8 cellular contexts compared by ENCODE assay signal in the genomic region with DNA sequence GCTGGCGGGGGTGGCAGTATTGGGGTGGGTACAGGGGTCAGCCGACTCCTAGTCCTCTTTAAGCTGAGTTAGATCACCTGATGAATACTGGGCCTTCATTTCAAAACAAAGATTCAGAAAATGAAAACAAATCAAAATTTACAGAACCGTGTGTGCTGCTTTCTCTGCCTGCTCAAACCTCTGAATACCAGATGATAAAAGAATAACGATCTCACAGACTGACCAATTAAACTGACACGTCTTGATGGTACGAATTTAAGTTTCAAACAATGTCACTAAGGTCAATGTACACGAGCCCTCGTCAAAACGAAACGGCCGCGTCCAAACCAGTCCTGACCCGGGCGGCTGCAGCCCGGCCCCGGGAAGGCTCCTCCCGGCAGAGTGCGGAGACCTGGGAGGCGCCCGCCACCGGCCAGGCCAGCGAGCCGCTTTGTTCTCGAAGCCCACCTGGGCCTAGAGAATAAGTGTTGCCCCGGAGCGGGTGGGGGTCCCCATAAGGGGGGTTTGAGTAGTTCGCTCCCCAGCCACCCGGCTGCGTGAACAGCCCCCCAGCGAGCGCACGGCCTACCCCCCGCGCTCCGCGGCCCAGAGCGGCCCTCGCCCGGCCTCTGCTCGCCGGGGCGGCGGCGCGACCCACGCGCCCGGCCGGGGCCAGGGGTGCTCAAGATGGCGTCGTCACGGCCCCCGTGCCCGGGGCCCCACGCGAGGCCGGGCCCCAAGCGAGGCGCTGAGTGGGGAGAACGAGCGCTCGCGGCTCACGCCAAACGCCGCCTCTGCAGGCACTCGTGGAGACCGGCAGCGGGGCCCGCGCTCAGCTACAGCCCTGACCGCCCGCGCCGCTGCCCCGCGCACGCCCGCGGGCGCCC. TPM values are rescaled to one million over a fixed set of nuclear protein-coding genes. Genes with fewer than 3 reads are reported as not detected.
DNase-seq lines count a peak whose midpoint lies in the region; ATAC-seq and TF ChIP-seq lines count a peak whose summit lies in the region.

No MANE protein-coding gene starts in this region.

- H3K9me3 Mint-ChIP-seq in Calu3 (ENCODE audit: low read depth, unreplicated experiment) (no peaks in the 10 kb centered on the region), IgD-negative memory B cell (no peaks in the 10 kb centered on the region)

- intact Hi-C loops in Calu3 (cut with micrococcal nuclease; ENCODE audit: unreplicated experiment), result no loop called here

- BruUV-seq in Calu3 (replicated peaks; lab: Mats Ljungman, UMichigan), result no TSS peak

- no peak for TF ChIP-seq CTCF in Calu3 (IDR thresholded peaks at IDR 0.05; ENCODE audit: unreplicated experiment)
- no peak for TF ChIP-seq CTCF in kidney epithelial cell (IDR thresholded peaks at IDR 0.05; ENCODE audit: insufficient read depth, low read length, poor library complexity, severe bottlenecking)

- H3K27me3 Mint-ChIP-seq in Calu3 (ENCODE audit: unreplicated experiment) (no peaks in the 10 kb centered on the region), IgD-negative memory B cell (no peaks in the 10 kb centered on the region)

- peak overlapping the region; percentile 64 for H3K4me3 ChIP-seq in kidney epithelial cell (ENCODE audit: low read depth, low read length)

- H3K36me3 ChIP-seq in kidney epithelial cell (ENCODE audit: control insufficient read depth, insufficient read depth, low read length), result peaks cover 8% of the 10 kb centered on the region

- peaks cover 85% of the 10 kb centered on the region for H3K36me3 Mint-ChIP-seq in Calu3 (ENCODE audit: insufficient read depth, unreplicated experiment)
- peaks cover 6% of the 10 kb centered on the region for H3K36me3 Mint-ChIP-seq in IgD-negative memory B cell

- peak; percentile 18 for ATAC-seq in GM21515 (IDR thresholded peaks at IDR 0.05; ENCODE audit: unreplicated experiment)
- ATAC-seq in stimulated activated naive CD8-positive, alpha-beta T cell treated with anti-CD3 and anti-CD28 coated beads, Interleukin-15, Interleukin-2, amounts not matched to agents 100 U/mL and 50 U/mL, for 24 hours, result peak; percentile 2

- peaks cover 43% of the 10 kb centered on the region for H3K4me1 Mint-ChIP-seq in Calu3 (ENCODE audit: low read depth, unreplicated experiment)
- peaks cover 21 to 35% (median 22%) of the 10 kb centered on the region in 3 donors for H3K4me1 Mint-ChIP-seq in IgD-negative memory B cell

- CTCF ChIA-PET in Calu3 (lab: Charles Lee), result interaction anchor here (0.7 to 1.5 kb wide), 2 partner anchors 23 to 132 kb away, joined by 3 to 6 read pairs; no protein-coding TSS in a partner anchor

- H3K27ac Mint-ChIP-seq in Calu3 (ENCODE audit: unreplicated experiment) (peak overlapping the region; percentile 94), IgD-negative memory B cell (peak overlapping the region; percentile 94 to 95 (median 94))

- peak; percentile 32 for DNase-seq in Calu3
- peak; percentile 47 for DNase-seq in astrocyte of the hippocampus (ENCODE audit: low read depth, low spot score)
- DNase-seq in kidney epithelial cell (ENCODE audit: low read depth), result no peak
- DNase-seq in stimulated activated naive CD8-positive, alpha-beta T cell treated with anti-CD3 and anti-CD28 coated beads, Interleukin-15, Interleukin-2, amounts not matched to agents 100 U/mL and 50 U/mL, for 24 hours, result peak; percentile 42
- DNase-seq in kidney glomerular epithelial cell (lab: John Stamatoyannopoulos, UW), result no peak
- DNase-seq in Ammon's horn (ENCODE audit: low spot score), result no peak

- peak overlapping the region; percentile 92 for H3K4me3 Mint-ChIP-seq in Calu3 (ENCODE audit: low read depth, unreplicated experiment)
- H3K4me3 Mint-ChIP-seq in IgD-negative memory B cell, result peak overlapping the region; percentile 88 to 96 (median 94)

- H3K27me3 ChIP-seq in kidney epithelial cell (ENCODE audit: control insufficient read depth, insufficient read depth, low read length), result no peaks in the 10 kb centered on the region

RNA-seq across cellular contexts. Expression of a gene that starts 0.7 kb away (rescaled TPM):
- total RNA-seq in Calu3 (2022), result 514 and 518 TPM in 2 replicates
- polyA plus RNA-seq in IgD-negative memory B cell, result 428 TPM
- 412 and 420 TPM in 2 replicates for total RNA-seq in kidney epithelial cell

RNA-seq across cellular contexts. Expression of a gene that starts 1.1 kb away (rescaled TPM):
- total RNA-seq in Calu3 (2022) (47.4 and 53.7 TPM in 2 replicates), kidney epithelial cell (9.6 and 15.9 TPM in 2 replicates)
- polyA plus RNA-seq in IgD-negative memory B cell, result 1.4 TPM

RNA-seq across cellular contexts. Expression of a gene that starts 20.2 kb away (rescaled TPM):
- total RNA-seq in Calu3 (2022) (76.9 and 78.0 TPM in 2 replicates), kidney epithelial cell (23.3 and 34.2 TPM in 2 replicates)
- polyA plus RNA-seq in IgD-negative memory B cell, result 0.98 TPM

RNA-seq across cellular contexts. Expression of a gene that starts 40.3 kb away (rescaled TPM):
- total RNA-seq in Calu3 (2022), result 87.9 and 92.6 TPM in 2 replicates
- polyA plus RNA-seq in IgD-negative memory B cell, result 26.2 TPM
- 19.5 and 31.9 TPM in 2 replicates for total RNA-seq in kidney epithelial cell

Comparison
In these comparisons a context has a peak if more than half of its experiments do, and no peak if none do; other contexts are left out.
1. DNase-seq: peak in Calu3 (single experiment), astrocyte of the hippocampus (single experiment) and stimulated activated naive CD8-positive, alpha-beta T cell treated with anti-CD3 and anti-CD28 coated beads, Interleukin-15, Interleukin-2, amounts not matched to agents 100 U/mL and 50 U/mL, for 24 hours (single experiment); none in kidney epithelial cell (single experiment), kidney glomerular epithelial cell (single experiment) and Ammon's horn (single experiment).